ENCODE assay signal across 8 cellular contexts in the genomic region with DNA sequence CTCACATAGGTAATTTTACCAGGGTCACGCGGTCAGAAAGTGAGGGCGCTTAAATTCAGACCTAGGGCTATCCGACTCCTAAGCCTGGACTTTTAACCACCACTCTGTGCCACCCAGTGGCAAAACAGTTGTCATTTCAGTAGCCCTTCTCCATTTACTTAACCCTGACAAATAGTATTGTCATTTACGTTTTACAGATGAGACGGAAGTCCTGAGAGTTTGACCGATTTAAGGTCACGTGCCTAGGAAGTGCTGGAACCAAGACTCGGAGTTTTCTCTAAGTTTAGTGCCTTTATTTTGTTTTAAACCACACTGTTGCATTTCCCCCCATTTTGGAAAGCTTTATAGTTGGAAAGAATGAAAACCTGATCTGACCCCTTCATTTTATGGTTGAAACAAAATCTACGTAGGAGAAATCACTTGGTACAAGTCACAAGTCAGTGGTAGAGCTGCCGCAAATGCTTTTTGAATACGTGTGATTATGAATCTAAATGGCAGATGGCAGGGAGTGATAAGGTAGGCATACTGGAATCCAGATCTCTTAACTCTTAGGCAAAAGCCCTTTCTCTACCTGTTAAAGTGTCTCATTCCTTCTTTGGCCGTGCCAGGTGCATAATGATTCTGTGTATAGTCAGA. TPM values are rescaled to one million over a fixed set of nuclear protein-coding genes. Genes with fewer than 3 reads are reported as not detected.
DNase-seq lines count a peak whose midpoint lies in the region; ATAC-seq and TF ChIP-seq lines count a peak whose summit lies in the region.

No MANE protein-coding gene starts in this region.

- H4K8ac ChIP-seq in trophoblast cell (ENCODE audit: low read depth, low read length) = peak overlapping the region; percentile 89

- H3K36me3 ChIP-seq in MG63 = peaks cover 25% of the 10 kb centered on the region
- peaks cover 0 to 2% of the 10 kb centered on the region in 2 experiments for H3K36me3 ChIP-seq in trophoblast cell (ENCODE audit: control insufficient read depth in 1 of 2, insufficient read depth in 2 of 2, low read length in 2 of 2)

- H3K79me2 ChIP-seq in trophoblast cell (ENCODE audit: control insufficient read depth, insufficient read depth, low read length, poor library complexity) = peaks cover 3% of the 10 kb centered on the region

- H2BK120ac ChIP-seq in trophoblast cell (ENCODE audit: insufficient read depth, low read length, poor library complexity) = no peak overlapping the region

- WGBS in trophoblast cell (ENCODE audit: extremely low coverage, insufficient coverage, insufficient read length) = no CpG with 5 or more reads among the region's 13 CpGs

- H3K4me1 ChIP-seq in trophoblast cell (ENCODE audit: control insufficient read depth in 1 of 2, insufficient read depth in 2 of 2, low read length in 2 of 2) = no peaks in the 10 kb centered on the region

- peak overlapping the region; percentile 100 for H3K27ac Mint-ChIP-seq in activated T-cell treated with anti-CD3 and anti-CD28 coated beads, Interleukin-2, amount 50 U/mL, for 24 hours
- H3K27ac Mint-ChIP-seq in activated CD8-positive, alpha-beta T cell treated with anti-CD3 and anti-CD28 coated beads, Interleukin-2, amount 10 ng/mL, durations not matched to agents 7 days and 5 days = peak overlapping the region; percentile 99
- no peak overlapping the region for H3K27ac Mint-ChIP-seq in glutamatergic neuron (ENCODE audit: unreplicated experiment)

- H3K9me3 Mint-ChIP-seq in activated T-cell treated with anti-CD3 and anti-CD28 coated beads, Interleukin-2, amount 50 U/mL, for 24 hours = no peaks in the 10 kb centered on the region
- H3K9me3 Mint-ChIP-seq in activated CD8-positive, alpha-beta T cell treated with anti-CD3 and anti-CD28 coated beads, Interleukin-2, amount 10 ng/mL, durations not matched to agents 7 days and 5 days (ENCODE audit: insufficient read depth) = no peaks in the 10 kb centered on the region
- H3K9me3 Mint-ChIP-seq in glutamatergic neuron (ENCODE audit: unreplicated experiment) = peaks cover 6% of the 10 kb centered on the region

- peaks cover 79% of the 10 kb centered on the region for H3K36me3 Mint-ChIP-seq in activated T-cell treated with anti-CD3 and anti-CD28 coated beads, Interleukin-2, amount 50 U/mL, for 24 hours (ENCODE audit: low read depth)
- H3K36me3 Mint-ChIP-seq in activated CD8-positive, alpha-beta T cell treated with anti-CD3 and anti-CD28 coated beads, Interleukin-2, amount 10 ng/mL, durations not matched to agents 7 days and 5 days (ENCODE audit: low read depth) = peaks cover 26% of the 10 kb centered on the region
- no peaks in the 10 kb centered on the region for H3K36me3 Mint-ChIP-seq in glutamatergic neuron (ENCODE audit: unreplicated experiment)

- peak overlapping the region; percentile 20 for H3K4ac ChIP-seq in trophoblast cell (ENCODE audit: low read depth, low read length)

- no peak overlapping the region for H3K14ac ChIP-seq in trophoblast cell (ENCODE audit: low read length)

- no peak overlapping the region for H3K27ac ChIP-seq in trophoblast cell (ENCODE audit: low read depth, low read length)

- no peak overlapping the region for H3K18ac ChIP-seq in trophoblast cell (ENCODE audit: low read length)

- peak overlapping the region; percentile 83 for H4K12ac ChIP-seq in trophoblast cell (ENCODE audit: low read depth, low read length)

- H3K27me3 ChIP-seq in MG63 = no peaks in the 10 kb centered on the region
- no peaks in the 10 kb centered on the region for H3K27me3 ChIP-seq in trophoblast cell (ENCODE audit: insufficient read depth, low read length)

- no peak for DNase-seq in activated T-cell treated with anti-CD3 and anti-CD28 coated beads, Interleukin-2, amount 50 U/mL, for 24 hours
- no peak for DNase-seq in activated T-cell treated with anti-CD3 and anti-CD28 coated beads, Interleukin-2, amount 50 U/mL, for 48 hours
- DNase-seq in HEK293T (ENCODE audit: extremely low spot score) (peak; percentile 14), MG63 (no peak), glutamatergic neuron (no peak), trophoblast cell (peak; percentile 40 to 62), superior temporal gyrus (ENCODE audit: extremely low spot score) (no peak)
- peak; percentile 46 for DNase-seq in activated CD8-positive, alpha-beta T cell treated with anti-CD3 and anti-CD28 coated beads, Interleukin-2, amount 10 ng/mL, durations not matched to agents 7 days and 5 days

- H3K9ac ChIP-seq in trophoblast cell (ENCODE audit: low read length) = peak overlapping the region; percentile 62

- peak; percentile 52 for ATAC-seq in activated CD8-positive, alpha-beta T cell treated with anti-CD3 and anti-CD28 coated beads, Interleukin-2, amount 10 ng/mL, durations not matched to agents 7 days and 5 days

- H3K4me3 ChIP-seq in MG63 (peak overlapping the region; percentile 86), trophoblast cell (ENCODE audit: low read depth, low read length) (peak overlapping the region; percentile 80)

- peaks cover 10% of the 10 kb centered on the region for H3K79me1 ChIP-seq in trophoblast cell (ENCODE audit: low read length)

- POLR2A ChIA-PET in HEK293T (lab: Yijun Ruan, JAX) = interaction anchor here (0.6 to 1.5 kb wide), 10 partner anchors 8 to 509 kb away, joined by 3 to 5 read pairs (median 3); no protein-coding TSS in a partner anchor
- POLR2A ChIA-PET in activated CD8-positive, alpha-beta T cell treated with anti-CD3 and anti-CD28 coated beads, Interleukin-2, amount 10 ng/mL, durations not matched to agents 7 days and 5 days (lab: Charles Lee) = interaction anchor here (0.8 to 1.6 kb wide), 10 partner anchors 11 to 173 kb away, joined by 3 to 10 read pairs (median 3); partner anchors contain the start of genes MORN5, NDUFA8 and TTLL11

- TF ChIP-seq CTCF in glutamatergic neuron (IDR thresholded peaks at IDR 0.05; ENCODE audit: partially characterized antibody, unreplicated experiment) = no peak

- H4K91ac ChIP-seq in trophoblast cell (ENCODE audit: low read depth, low read length) = no peak overlapping the region

- H2AFZ ChIP-seq in trophoblast cell (ENCODE audit: insufficient read depth, low read length, poor library complexity) = peak overlapping the region; percentile 86

- H3K4me2 ChIP-seq in trophoblast cell (ENCODE audit: low read length) = peak overlapping the region; percentile 82

- no peak overlapping the region for H3K23ac ChIP-seq in trophoblast cell (ENCODE audit: low read length)

- peaks cover 55% of the 10 kb centered on the region for H3K4me1 Mint-ChIP-seq in activated T-cell treated with anti-CD3 and anti-CD28 coated beads, Interleukin-2, amount 50 U/mL, for 24 hours (ENCODE audit: low read depth)
- H3K4me1 Mint-ChIP-seq in activated CD8-positive, alpha-beta T cell treated with anti-CD3 and anti-CD28 coated beads, Interleukin-2, amount 10 ng/mL, durations not matched to agents 7 days and 5 days (ENCODE audit: low read depth) = peaks cover 39% of the 10 kb centered on the region
- H3K4me1 Mint-ChIP-seq in glutamatergic neuron (ENCODE audit: low read depth, unreplicated experiment) = peaks cover 9% of the 10 kb centered on the region

- H2BK5ac ChIP-seq in trophoblast cell (ENCODE audit: low read depth, low read length, poor library complexity) = no peak overlapping the region

- H2AK5ac ChIP-seq in trophoblast cell (ENCODE audit: low read length) = no peak overlapping the region

- no peaks in the 10 kb centered on the region for H3K27me3 Mint-ChIP-seq in activated T-cell treated with anti-CD3 and anti-CD28 coated beads, Interleukin-2, amount 50 U/mL, for 24 hours
- no peaks in the 10 kb centered on the region for H3K27me3 Mint-ChIP-seq in activated CD8-positive, alpha-beta T cell treated with anti-CD3 and anti-CD28 coated beads, Interleukin-2, amount 10 ng/mL, durations not matched to agents 7 days and 5 days (ENCODE audit: low read depth)
- peaks cover 4% of the 10 kb centered on the region for H3K27me3 Mint-ChIP-seq in glutamatergic neuron (ENCODE audit: unreplicated experiment)

- no peaks in the 10 kb centered on the region for H3K9me3 ChIP-seq in MG63
- H3K9me3 ChIP-seq in trophoblast cell (ENCODE audit: insufficient read depth, low read depth, low read length) = no peaks in the 10 kb centered on the region

- CTCF ChIA-PET in HEK293T (lab: Yijun Ruan, JAX) = interaction anchor here (1.2 kb wide), 1 partner anchor 140 kb away, joined by 5 read pairs; no protein-coding TSS in a partner anchor
- CTCF ChIA-PET in activated CD8-positive, alpha-beta T cell treated with anti-CD3 and anti-CD28 coated beads, Interleukin-2, amount 10 ng/mL, durations not matched to agents 7 days and 5 days (lab: Charles Lee) = interaction anchor here (0.7 to 3.3 kb wide), 4 partner anchors 84 to 546 kb away, joined by 3 to 25 read pairs (median 8); no protein-coding TSS in a partner anchor

- H2BK12ac ChIP-seq in trophoblast cell (ENCODE audit: low read length) = no peak overlapping the region

- peak overlapping the region; percentile 99 for H3K4me3 Mint-ChIP-seq in activated T-cell treated with anti-CD3 and anti-CD28 coated beads, Interleukin-2, amount 50 U/mL, for 24 hours
- peak overlapping the region; percentile 97 for H3K4me3 Mint-ChIP-seq in activated CD8-positive, alpha-beta T cell treated with anti-CD3 and anti-CD28 coated beads, Interleukin-2, amount 10 ng/mL, durations not matched to agents 7 days and 5 days
- H3K4me3 Mint-ChIP-seq in glutamatergic neuron (ENCODE audit: unreplicated experiment) = peak overlapping the region; percentile 96

TF ChIP-seq in HEK293T, 16 proteins besides CTCF, POLR2A, EP300 and RAD21 (continues in another document):
- no peak for TF ChIP-seq FOXM1 (IDR thresholded peaks at IDR 0.05; ENCODE audit: borderline replicate concordance)
- TF ChIP-seq CTBP1 (IDR thresholded peaks at IDR 0.05; ENCODE audit: borderline replicate concordance) = no peak
- no peak for TF ChIP-seq LEF1 (IDR thresholded peaks at IDR 0.05; ENCODE audit: borderline replicate concordance)
- TF ChIP-seq SUZ12 (IDR thresholded peaks at IDR 0.05) = no peak
- no peak for TF ChIP-seq ZNF384 (IDR thresholded peaks at IDR 0.05)
- TF ChIP-seq ELF4 (IDR thresholded peaks at IDR 0.05) = no peak

RNA-seq across cellular contexts. Expression of gene MRRF, which starts 0.7 kb away (rescaled TPM):
- total RNA-seq in MG63 (2014; rRNA removed; shearing (Covaris generic); ENCODE audit: low replicate concordance) = 45.9 and 62.5 TPM in 2 replicates
- total RNA-seq in activated CD8-positive, alpha-beta T cell treated with anti-CD3 and anti-CD28 coated beads, Interleukin-2, amount 10 ng/mL, durations not matched to agents 7 days and 5 days = 10 to 100 TPM; 38.6 to 39.1 TPM
- 16.9 TPM for total RNA-seq in glutamatergic neuron (ENCODE audit: unreplicated experiment)
- 27.8 and 29.1 TPM in 2 replicates for polyA plus RNA-seq in trophoblast cell (2013)

RNA-seq across cellular contexts. Expression of gene RBM18, which starts 0.7 kb away (rescaled TPM):
- total RNA-seq in MG63 (2014; rRNA removed; shearing (Covaris generic); ENCODE audit: low replicate concordance) = 8.1 and 10.8 TPM in 2 replicates
- 10 to 100 TPM; 22.9 to 23.9 TPM for total RNA-seq in activated CD8-positive, alpha-beta T cell treated with anti-CD3 and anti-CD28 coated beads, Interleukin-2, amount 10 ng/mL, durations not matched to agents 7 days and 5 days
- total RNA-seq in glutamatergic neuron (ENCODE audit: unreplicated experiment) = 27.3 TPM
- polyA plus RNA-seq in trophoblast cell (2013) = 13.9 and 15.2 TPM in 2 replicates

RNA-seq across cellular contexts. Expression of gene LHX6, which starts 36.6 kb away (rescaled TPM):
- total RNA-seq in MG63 (2014; rRNA removed; shearing (Covaris generic); ENCODE audit: low replicate concordance) = not detected in 2 replicates
- total RNA-seq in activated CD8-positive, alpha-beta T cell treated with anti-CD3 and anti-CD28 coated beads, Interleukin-2, amount 10 ng/mL, durations not matched to agents 7 days and 5 days = not detected
- 2.8 TPM for total RNA-seq in glutamatergic neuron (ENCODE audit: unreplicated experiment)
- polyA plus RNA-seq in trophoblast cell (2013) = 0.04 and 0.07 TPM in 2 replicates

Comparison
In these comparisons a context has a peak if more than half of its experiments do, and no peak if none do; other contexts are left out.
1. DNase-seq: peak in HEK293T (single experiment), activated CD8-positive, alpha-beta T cell treated with anti-CD3 and anti-CD28 coated beads, Interleukin-2, amount 10 ng/mL, durations not matched to agents 7 days and 5 days (single experiment) and trophoblast cell (2 of 2); none in activated T-cell treated with anti-CD3 and anti-CD28 coated beads, Interleukin-2, amount 50 U/mL, for 24 hours (single experiment), activated T-cell treated with anti-CD3 and anti-CD28 coated beads, Interleukin-2, amount 50 U/mL, for 48 hours (0 of 2), MG63 (single experiment), glutamatergic neuron (single experiment) and superior temporal gyrus (single experiment).
2. Peak in every context shown above with its lines, with median percentiles within 50 percentile points of each other: H3K4me3 Mint-ChIP-seq.